ENCODE assay signal across 8 cellular contexts in the genomic region with DNA sequence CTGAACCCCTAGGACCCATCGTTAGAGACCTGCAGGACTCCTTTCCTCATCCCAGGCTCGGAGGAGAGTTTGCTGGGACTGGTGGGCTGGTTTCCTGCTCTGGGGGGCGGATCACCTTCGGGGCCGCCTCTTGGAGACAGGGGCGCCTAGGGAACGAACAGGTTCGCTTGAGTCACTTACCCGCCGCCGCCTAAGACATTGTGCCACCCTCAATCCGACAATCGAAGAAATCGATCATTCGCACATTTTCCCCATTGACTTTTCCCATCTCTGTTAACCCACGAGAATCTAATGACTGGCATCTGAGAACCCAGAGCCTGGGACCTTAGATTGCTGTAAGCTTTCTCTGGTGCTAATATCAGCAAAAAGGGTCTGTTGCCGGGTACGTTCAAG. TPM values are rescaled to one million over a fixed set of nuclear protein-coding genes. Genes with fewer than 3 reads are reported as not detected.
A peak's percentile ranks its signal among the peaks of the same experiment; 100 is the strongest.
DNase-seq lines count a peak whose midpoint lies in the region; ATAC-seq and TF ChIP-seq lines count a peak whose summit lies in the region.

No MANE protein-coding gene starts in this region.

- DNase-seq in Caco-2 (no peak), HAP-1 (ENCODE audit: low spot score in 2 of 2) (no peak), right cardiac atrium (no peak), NCI-H510A (lab: John Stamatoyannopoulos, UW) (no peak)
- no peak for DNase-seq in activated CD4-positive, alpha-beta memory T cell treated with anti-CD3 and anti-CD28 coated beads for 36 hours
- no peak for DNase-seq in stimulated activated effector memory CD8-positive, alpha-beta T cell treated with anti-CD3 and anti-CD28 coated beads, Interleukin-12 subunit alpha, Interleukin-12 subunit beta, amount 100 ng/mL, for 72 hours (ENCODE audit: low spot score in 2 of 2)

- in situ Hi-C loops in HAP-1 (cut with MboI; ENCODE audit: low sequenced_read_pairs), result no loop called here

- TSS peak; percentile 54 for BruUV-seq in Caco-2 (replicated peaks; lab: Mats Ljungman, UMichigan)

- CTCF ChIA-PET in Caco-2 (lab: Charles Lee), result interaction anchor here (1.5 kb wide), 1 partner anchor 111 kb away, joined by 6 read pairs; no protein-coding TSS in a partner anchor
- CTCF ChIA-PET in activated CD4-positive, alpha-beta memory T cell treated with anti-CD3 and anti-CD28 coated beads for 36 hours (lab: Charles Lee), result interaction anchor here (0.6 to 3.0 kb wide), 2 partner anchors 10 to 61 kb away, joined by 3 to 11 read pairs; no protein-coding TSS in a partner anchor

- no peaks in the 10 kb centered on the region for H3K9me3 ChIP-seq in Caco-2
- H3K9me3 ChIP-seq in HAP-1, result no peaks in the 10 kb centered on the region
- H3K9me3 ChIP-seq in right cardiac atrium (ENCODE audit: control insufficient read depth, low read length), result no peaks in the 10 kb centered on the region

- under 1% methylated on average over 18 of the region's 18 CpGs for WGBS in right cardiac atrium

- H3K27me3 Mint-ChIP-seq in Caco-2 (ENCODE audit: insufficient read depth, unreplicated experiment), result no peaks in the 10 kb centered on the region
- no peaks in the 10 kb centered on the region for H3K27me3 Mint-ChIP-seq in activated CD4-positive, alpha-beta memory T cell treated with anti-CD3 and anti-CD28 coated beads for 36 hours

- no peak for ATAC-seq in right cardiac atrium
- peak; percentile 44 for ATAC-seq in stimulated activated effector memory CD8-positive, alpha-beta T cell treated with anti-CD3 and anti-CD28 coated beads, Interleukin-12 subunit alpha, Interleukin-12 subunit beta, amount 100 ng/mL, for 72 hours
- ATAC-seq in HG02852 (IDR thresholded peaks at IDR 0.05; ENCODE audit: unreplicated experiment), result no peak
- ATAC-seq in HG03280 (IDR thresholded peaks at IDR 0.05; ENCODE audit: unreplicated experiment), result no peak

- H3K27me3 ChIP-seq in Caco-2 (replicated peaks; ENCODE audit: control insufficient read depth, insufficient read depth, low read length) (no peaks in the 10 kb centered on the region), HAP-1 (ENCODE audit: low read depth) (no peaks in the 10 kb centered on the region), right cardiac atrium (ENCODE audit: control insufficient read depth, insufficient read depth) (no peaks in the 10 kb centered on the region)

- intact Hi-C loops in Caco-2 (cut with micrococcal nuclease; ENCODE audit: unreplicated experiment) (loop anchor here (1.0 to 5.0 kb wide), 4 partner anchors 63 to 368 kb away; a partner anchor contains a TSS), right cardiac atrium (cut with DNase I) (no loop called here)
- intact Hi-C loops in activated CD4-positive, alpha-beta memory T cell treated with anti-CD3 and anti-CD28 coated beads for 36 hours (cut with micrococcal nuclease), result loop anchor here (1.0 to 10.0 kb wide), 5 partner anchors 41 to 368 kb away; a partner anchor contains a TSS

- H3K36me3 Mint-ChIP-seq in Caco-2 (ENCODE audit: insufficient read depth, unreplicated experiment), result peaks cover 52% of the 10 kb centered on the region
- H3K36me3 Mint-ChIP-seq in activated CD4-positive, alpha-beta memory T cell treated with anti-CD3 and anti-CD28 coated beads for 36 hours, result peaks cover 45% of the 10 kb centered on the region
- peaks cover 53% of the 10 kb centered on the region for H3K36me3 Mint-ChIP-seq in stimulated activated effector memory CD8-positive, alpha-beta T cell treated with anti-CD3 and anti-CD28 coated beads, Interleukin-12 subunit alpha, Interleukin-12 subunit beta, amount 100 ng/mL, for 72 hours

- TF ChIP-seq CTCF in Caco-2 (IDR thresholded peaks at IDR 0.05; ENCODE audit: insufficient read depth in 1 of 2, low read depth in 1 of 2, low read length in 1 of 2, severe bottlenecking in 1 of 2, unreplicated experiment in 1 of 2), result no peak

- peaks cover 3% of the 10 kb centered on the region; the same call in 1 of the 2 replicates for H3K4me1 ChIP-seq in Caco-2
- peaks cover 25% of the 10 kb centered on the region for H3K4me1 ChIP-seq in HAP-1
- H3K4me1 ChIP-seq in right cardiac atrium (ENCODE audit: control insufficient read depth, insufficient read depth, low read length), result peaks cover 10% of the 10 kb centered on the region

- H3K4me3 ChIP-seq in Caco-2 (ENCODE audit: low read depth, low read length), result peak overlapping the region; percentile 74
- H3K4me3 ChIP-seq in HAP-1, result peak overlapping the region; percentile 80
- H3K4me3 ChIP-seq in right cardiac atrium (ENCODE audit: low read length), result peak overlapping the region; percentile 72

- POLR2A ChIA-PET in Caco-2 (lab: Charles Lee), result interaction anchor here (1.0 to 1.4 kb wide), 2 partner anchors 61 to 207 kb away, joined by 3 to 7 read pairs; no protein-coding TSS in a partner anchor
- POLR2A ChIA-PET in activated CD4-positive, alpha-beta memory T cell treated with anti-CD3 and anti-CD28 coated beads for 36 hours (lab: Charles Lee), result interaction anchor here (1.2 to 1.7 kb wide), 3 partner anchors 42 to 207 kb away, joined by 4 to 12 read pairs (median 7); a partner anchor contains a TSS

- H3K4me3 Mint-ChIP-seq in Caco-2 (ENCODE audit: unreplicated experiment), result peak overlapping the region; percentile 92
- peak overlapping the region; percentile 97 for H3K4me3 Mint-ChIP-seq in activated CD4-positive, alpha-beta memory T cell treated with anti-CD3 and anti-CD28 coated beads for 36 hours
- peak overlapping the region; percentile 87 for H3K4me3 Mint-ChIP-seq in stimulated activated effector memory CD8-positive, alpha-beta T cell treated with anti-CD3 and anti-CD28 coated beads, Interleukin-12 subunit alpha, Interleukin-12 subunit beta, amount 100 ng/mL, for 72 hours

- H3K36me3 ChIP-seq in Caco-2 (ENCODE audit: control insufficient read depth, insufficient read depth, low read length) (no peaks in the 10 kb centered on the region; the same call in none of the 2 replicates), HAP-1 (replicated peaks) (peaks cover 31% of the 10 kb centered on the region)

- H3K9me3 Mint-ChIP-seq in Caco-2 (ENCODE audit: unreplicated experiment), result no peaks in the 10 kb centered on the region
- no peaks in the 10 kb centered on the region for H3K9me3 Mint-ChIP-seq in activated CD4-positive, alpha-beta memory T cell treated with anti-CD3 and anti-CD28 coated beads for 36 hours
- H3K9me3 Mint-ChIP-seq in stimulated activated effector memory CD8-positive, alpha-beta T cell treated with anti-CD3 and anti-CD28 coated beads, Interleukin-12 subunit alpha, Interleukin-12 subunit beta, amount 100 ng/mL, for 72 hours, result no peaks in the 10 kb centered on the region

- H3K27ac ChIP-seq in right cardiac atrium (ENCODE audit: low read length), result peak overlapping the region; percentile 66

- H3K4me1 Mint-ChIP-seq in Caco-2 (ENCODE audit: low read depth, unreplicated experiment), result peaks cover 9% of the 10 kb centered on the region
- H3K4me1 Mint-ChIP-seq in activated CD4-positive, alpha-beta memory T cell treated with anti-CD3 and anti-CD28 coated beads for 36 hours (ENCODE audit: low read depth), result peaks cover 63% of the 10 kb centered on the region
- H3K4me1 Mint-ChIP-seq in stimulated activated effector memory CD8-positive, alpha-beta T cell treated with anti-CD3 and anti-CD28 coated beads, Interleukin-12 subunit alpha, Interleukin-12 subunit beta, amount 100 ng/mL, for 72 hours, result peaks cover 41% of the 10 kb centered on the region

- peak overlapping the region; percentile 98 for H3K27ac Mint-ChIP-seq in Caco-2 (ENCODE audit: unreplicated experiment)
- peak overlapping the region; percentile 100 for H3K27ac Mint-ChIP-seq in activated CD4-positive, alpha-beta memory T cell treated with anti-CD3 and anti-CD28 coated beads for 36 hours
- H3K27ac Mint-ChIP-seq in stimulated activated effector memory CD8-positive, alpha-beta T cell treated with anti-CD3 and anti-CD28 coated beads, Interleukin-12 subunit alpha, Interleukin-12 subunit beta, amount 100 ng/mL, for 72 hours, result peak overlapping the region; percentile 99

RNA-seq across cellular contexts. Expression of a gene that starts 0.3 kb away (rescaled TPM):
- total RNA-seq in Caco-2 (2022) (94.2 and 96.4 TPM in 2 replicates), right cardiac atrium (10 to 100 TPM; 23.7 to 34.5 (median 25.2) TPM)
- 10 to 100 TPM; 39.3 to 40.3 TPM for total RNA-seq in activated CD4-positive, alpha-beta memory T cell treated with anti-CD3 and anti-CD28 coated beads for 36 hours
- 10.3 TPM for polyA plus RNA-seq in right cardiac atrium

RNA-seq across cellular contexts. Expression of a gene that starts 0.7 kb away (rescaled TPM):
- total RNA-seq in Caco-2 (2022) (365 and 388 TPM in 2 replicates), right cardiac atrium (100 to 1,000 TPM; 112 to 141 (median 127) TPM)
- 100 to 1,000 TPM; 327 to 330 TPM for total RNA-seq in activated CD4-positive, alpha-beta memory T cell treated with anti-CD3 and anti-CD28 coated beads for 36 hours
- 123 TPM for polyA plus RNA-seq in right cardiac atrium

Comparison
In these comparisons a context has a peak if more than half of its experiments do, and no peak if none do; other contexts are left out.
1. intact Hi-C loops: an anchor here in Caco-2 (1.0 to 5.0 kb wide) and activated CD4-positive, alpha-beta memory T cell treated with anti-CD3 and anti-CD28 coated beads for 36 hours (1.0 to 10.0 kb wide); none called in right cardiac atrium.